In the genomic region with DNA sequence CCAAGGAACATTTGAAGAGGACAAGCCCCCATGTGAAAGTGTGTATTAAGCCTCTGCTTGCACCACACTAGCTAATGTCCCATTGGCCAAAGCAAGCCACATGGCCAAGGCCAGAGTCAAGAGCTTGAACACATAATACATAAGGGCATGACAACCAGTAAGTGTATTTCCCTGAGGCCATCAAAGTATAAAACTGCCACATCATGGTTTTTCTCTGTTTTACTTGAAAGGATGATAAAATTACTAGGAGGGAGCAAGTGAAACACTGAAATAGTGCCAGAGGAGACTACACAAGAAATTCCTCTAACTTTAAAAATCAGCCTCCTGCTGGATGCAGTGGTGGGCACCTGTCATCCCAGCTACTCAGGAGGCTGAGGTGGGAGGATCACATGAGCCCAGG, we compare ENCODE assay signal across 24 cellular contexts. TPM values are rescaled to one million over a fixed set of nuclear protein-coding genes. Genes with fewer than 3 reads are reported as not detected.
A peak's percentile ranks its signal among the peaks of the same experiment; 100 is the strongest.
DNase-seq lines count a peak whose midpoint lies in the region; ATAC-seq, FAIRE-seq and TF ChIP-seq lines count a peak whose summit lies in the region.
"Had no signal": no experiment of that assay in that cellular context is flagged by ENCODE, and none has a peak within 500 bp of the region (broad histone marks: within the 10 kb centered on the region; RNA-seq: fewer than 3 reads in every experiment).

No MANE protein-coding gene starts in this region.

- no peak for FAIRE-seq in HepG2 (lab: Jason Lieb, UNC)
- FAIRE-seq: A204.1, GM12878, GM12892, GM18507 had no signal

- no peak overlapping the region for H3K27ac ChIP-seq in HepG2 (ENCODE audit: extremely low read length, insufficient read depth, low read length)
- H3K27ac ChIP-seq in right lobe of liver: no peak overlapping the region
- H3K27ac ChIP-seq: BLaER1 treated with 17β-estradiol and CSF1 and Interleukin-3, amounts not matched to agents 10 nM and 100 nM; C4-2B had no signal

- TF ChIP-seq EP300 in HepG2 (IDR thresholded peaks at IDR 0.05; ENCODE audit: low read depth in 2 of 2, low read length in 2 of 2): no peak
- TF ChIP-seq EP300 in HepG2 (CRISPR knock-in tag; IDR thresholded peaks at IDR 0.05; ENCODE audit: borderline replicate concordance): no peak

- TF ChIP-seq CTCF in HepG2 (CRISPR knock-in tag; IDR thresholded peaks at IDR 0.05): no peak
- TF ChIP-seq CTCF in right lobe of liver (IDR thresholded peaks at IDR 0.05): no peak

- H3K27me3 ChIP-seq in HepG2 (ENCODE audit: control insufficient read depth in 1 of 2, insufficient read depth in 2 of 2, low read length in 2 of 2) (no peaks in the 10 kb centered on the region), right lobe of liver (no peaks in the 10 kb centered on the region)

- TF ChIP-seq RAD21 in HepG2 (CRISPR knock-in tag; IDR thresholded peaks at IDR 0.05): no peak

- in situ Hi-C loops in HepG2 (cut with HindIII; ENCODE audit: extremely low pct_ligation_motif_present, low pct_unique_long_range_greater_than_20kb) (no loop called here), Caki2 (cut with HindIII; ENCODE audit: low pct_unique_long_range_greater_than_20kb, low sequenced_read_pairs) (no loop called here)

- H3K4me1 ChIP-seq in HepG2 (ENCODE audit: insufficient read depth, low read length): peaks cover 19% of the 10 kb centered on the region
- H3K4me1 ChIP-seq in right lobe of liver: no peaks in the 10 kb centered on the region

- intact Hi-C loops in HepG2 (cut with micrococcal nuclease; ENCODE audit: unreplicated experiment): no loop called here
- intact Hi-C loops in right lobe of liver (cut with DNase I): no loop called here

- H3K9me3 ChIP-seq in HepG2 (ENCODE audit: low read length) (no peaks in the 10 kb centered on the region), right lobe of liver (no peaks in the 10 kb centered on the region)
- H3K9me3 ChIP-seq: Caco-2 had no signal

- H4K20me1 ChIP-seq in HepG2 (ENCODE audit: insufficient read depth, low read length): no peaks in the 10 kb centered on the region
- H4K20me1 ChIP-seq: BLaER1 treated with 17β-estradiol and CSF1 and Interleukin-3, amounts not matched to agents 10 nM and 100 nM had no signal

- POLR2A ChIA-PET in HepG2 (lab: Yijun Ruan, JAX): no interaction called here

- no peaks in the 10 kb centered on the region for H3K79me2 ChIP-seq in HepG2 (ENCODE audit: insufficient read depth, low read length)

- no peak overlapping the region for H3K4me2 ChIP-seq in HepG2 (ENCODE audit: low read depth, low read length)
- H3K4me2 ChIP-seq: BLaER1 treated with 17β-estradiol and CSF1 and Interleukin-3, amounts not matched to agents 10 nM and 100 nM had no signal

- H2AFZ ChIP-seq in HepG2 (ENCODE audit: low read length): no peak overlapping the region

- TF ChIP-seq POLR2A in HepG2 (IDR thresholded peaks at IDR 0.05; ENCODE audit: insufficient read depth in 1 of 2, low read depth in 2 of 2, low read length in 2 of 2): no peak
- TF ChIP-seq POLR2A in right lobe of liver (IDR thresholded peaks at IDR 0.05): no peak

- H3K4me3 ChIP-seq in HepG2 (replicated peaks in 1 of 3; ENCODE audit: insufficient read depth in 1 of 3, low read depth in 2 of 3, low read length in 3 of 3): no peak overlapping the region
- no peak overlapping the region for H3K4me3 ChIP-seq in right lobe of liver
- H3K4me3 ChIP-seq: BLaER1 treated with 17β-estradiol and CSF1 and Interleukin-3, amounts not matched to agents 10 nM and 100 nM; GM12878 had no signal

- H3K36me3 ChIP-seq in HepG2 (replicated peaks in 1 of 2; ENCODE audit: control insufficient read depth in 1 of 2, insufficient read depth in 2 of 2, low read length in 2 of 2): no peaks in the 10 kb centered on the region
- H3K36me3 ChIP-seq in right lobe of liver: no peaks in the 10 kb centered on the region
- H3K36me3 ChIP-seq: BLaER1 treated with 17β-estradiol and CSF1 and Interleukin-3, amounts not matched to agents 10 nM and 100 nM had no signal

- BruUV-seq in HepG2 (replicated peaks; lab: Mats Ljungman, UMichigan): no TSS peak

- CTCF ChIA-PET in HepG2 (lab: Yijun Ruan, JAX; ENCODE audit: low intra/inter-chr PET ratio, low total read pairs): no interaction called here

- no peak for DNase-seq in HepG2 (ENCODE audit: low spot score)
- DNase-seq in right lobe of liver: no peak
- DNase-seq in Caki2 (ENCODE audit: low read depth): peak; percentile 21
- peak; percentile 33 for DNase-seq in foreskin melanocyte
- DNase-seq in stimulated activated CD4-positive, alpha-beta T cell treated with anti-CD3 and anti-CD28 coated beads, Interleukin-4, amount 100 ng/mL, for 4 hours: no peak
- DNase-seq: 8988T; AML-193; CD4-positive, alpha-beta T cell; CD8-positive, alpha-beta T cell; DMS 273 treated with DMSO at 0.1 percent for 48 hours; DMS153; DMS53; DMS79; DND-41; EL; GDM1 had no signal

- ATAC-seq in HepG2: no peak
- no peak for ATAC-seq in right lobe of liver
- ATAC-seq in GM21825 (IDR thresholded peaks at IDR 0.05; ENCODE audit: unreplicated experiment): no peak
- ATAC-seq: CD8-positive, alpha-beta T cell; GM12878 had no signal

- H3K9ac ChIP-seq in HepG2 (ENCODE audit: insufficient read depth, low read depth, low read length): no peak overlapping the region
- H3K9ac ChIP-seq: BLaER1 treated with 17β-estradiol and CSF1 and Interleukin-3, amounts not matched to agents 10 nM and 100 nM had no signal

TF ChIP-seq in HepG2, 621 proteins besides CTCF, POLR2A, EP300 and RAD21:
- TF ChIP-seq YEATS2 (CRISPR knock-in tag; IDR thresholded peaks at IDR 0.05; ENCODE audit: borderline replicate concordance) (no peak), MAFK (conservative IDR thresholded peaks at IDR 0.05 in 1 of 2, IDR thresholded peaks at IDR 0.05 in 1 of 2; ENCODE audit: low read length in 2 of 2) (peak; percentile 50 to 64; a peak in 3 of 4 replicates), MAFF (IDR thresholded peaks at IDR 0.05; ENCODE audit: low read depth, low read length) (peak; percentile 53)

RNA-seq across cellular contexts. Expression of a gene that starts 30.9 kb away (rescaled TPM):
- total RNA-seq in HepG2 (2016; rRNA removed; fragmentation: Illumina TruSeq; extraction: Trizol) (19.9 and 32.4 TPM in 2 replicates), right lobe of liver (1 to 10 TPM in 4 of 6 experiments, under 1 TPM in 2; 0.82 to 2.5 (median 1.5) TPM)
- total RNA-seq in HepG2 (2016; cell fraction: cytosol; rRNA removed; fragmentation: Illumina TruSeq; extraction: Trizol; ENCODE audit: low read depth): 8.7 and 8.9 TPM in 2 replicates
- total RNA-seq in HepG2 (2016; cell fraction: insoluble cytoplasmic fraction; rRNA removed; fragmentation: Illumina TruSeq; extraction: Trizol): 21.5 and 29.8 TPM in 2 replicates
- total RNA-seq in HepG2 (2016; cell fraction: membrane; rRNA removed; fragmentation: Illumina TruSeq; extraction: Trizol): 8.7 and 9.4 TPM in 2 replicates
- 55.5 and 58.9 TPM in 2 replicates for total RNA-seq in HepG2 (2016; cell fraction: nucleus; rRNA removed; fragmentation: Illumina TruSeq; extraction: Trizol)
- polyA plus RNA-seq in HepG2 (2011; rRNA removed): 17.2 and 28.5 TPM in 2 replicates
- 6.9 and 8.2 TPM in 2 replicates for polyA plus RNA-seq in HepG2 (2011; cell fraction: cytosol; rRNA removed)
- 112 TPM in 2 replicates for polyA plus RNA-seq in HepG2 (2011; cell fraction: nucleus; rRNA removed)
- 5.4 and 8.8 TPM in 2 replicates for polyA plus RNA-seq in HepG2 (2012)
- polyA plus RNA-seq in HepG2 (2016; cell fraction: cytosol; fragmentation: Illumina TruSeq; extraction: Trizol; ENCODE audit: low read depth): 1.9 and 2.7 TPM in 2 replicates
- polyA plus RNA-seq in HepG2 (2016; cell fraction: insoluble cytoplasmic fraction; fragmentation: Illumina TruSeq; extraction: Trizol; ENCODE audit: low read depth): 13.1 and 14.9 TPM in 2 replicates
- 2.9 and 3.6 TPM in 2 replicates for polyA plus RNA-seq in HepG2 (2016; cell fraction: membrane; fragmentation: Illumina TruSeq; extraction: Trizol; ENCODE audit: low read depth)
- polyA plus RNA-seq in HepG2 (2016; cell fraction: nucleus; fragmentation: Illumina TruSeq; extraction: Trizol; ENCODE audit: insufficient read depth, low read depth): 110 and 115 TPM in 2 replicates
- 15.8 and 16.9 TPM in 2 replicates for polyA minus RNA-seq in HepG2 (2011; rRNA and poly(A)+ RNA removed; ENCODE audit: low replicate concordance)
- polyA minus RNA-seq in HepG2 (2011; cell fraction: cytosol; rRNA and poly(A)+ RNA removed): 3.3 and 5.4 TPM in 2 replicates
- 26.1 and 28.0 TPM in 2 replicates for polyA minus RNA-seq in HepG2 (2011; cell fraction: nucleus; rRNA and poly(A)+ RNA removed)
- not detected in 2 replicates for total RNA-seq in Caki2 (2014; rRNA removed; shearing (Covaris generic); ENCODE audit: low replicate concordance)

Comparison
In these comparisons a context has a peak if more than half of its experiments do, and no peak if none do; other contexts are left out.
1. DNase-seq: peak in Caki2 (single experiment) and foreskin melanocyte (single experiment); none in HepG2 (single experiment), right lobe of liver (0 of 3) and stimulated activated CD4-positive, alpha-beta T cell treated with anti-CD3 and anti-CD28 coated beads, Interleukin-4, amount 100 ng/mL, for 4 hours (0 of 2).